Comparison of ENCODE assay signal across 17 cellular contexts in genomic region chr14:105128059-105128458, GRCh38. TPM values are rescaled to one million over a fixed set of nuclear protein-coding genes. Genes with fewer than 3 reads are reported as not detected.
DNase-seq lines count a peak whose midpoint lies in the region; ATAC-seq and TF ChIP-seq lines count a peak whose summit lies in the region.
"Had no signal": no experiment of that assay in that cellular context is flagged by ENCODE, and none has a peak within 500 bp of the region (broad histone marks: within the 10 kb centered on the region; RNA-seq: fewer than 3 reads in every experiment).

No MANE protein-coding gene starts in this region.

- H3K27ac ChIP-seq in stomach (no peak overlapping the region), WERI-Rb-1 (no peak overlapping the region)
- H3K27ac ChIP-seq: BLaER1 treated with 17β-estradiol and CSF1 and Interleukin-3, amounts not matched to agents 10 nM and 100 nM had no signal

- no peak overlapping the region for H3K4me3 ChIP-seq in stomach
- H3K4me3 ChIP-seq in WERI-Rb-1 (ENCODE audit: low read depth, low read length): no peak overlapping the region
- H3K4me3 ChIP-seq: BLaER1 treated with 17β-estradiol and CSF1 and Interleukin-3, amounts not matched to agents 10 nM and 100 nM; GM12878; GM23338 had no signal

- 47 to 59% (median 55%) methylated on average over 5 of the region's 5 CpGs for WGBS in stomach, 5 donors

- peaks cover 0 to 59% (median 0%) of the 10 kb centered on the region in 3 donors for H3K27me3 ChIP-seq in stomach
- H3K27me3 ChIP-seq in WERI-Rb-1 (ENCODE audit: insufficient read depth, low read depth, severe bottlenecking): no peaks in the 10 kb centered on the region
- H3K27me3 ChIP-seq: BLaER1 treated with 17β-estradiol and CSF1 and Interleukin-3, amounts not matched to agents 10 nM and 100 nM had no signal

- TF ChIP-seq EP300 in stomach (IDR thresholded peaks at IDR 0.05): no peak

- no peaks in the 10 kb centered on the region for H3K36me3 ChIP-seq in stomach
- H3K36me3 ChIP-seq in WERI-Rb-1: no peaks in the 10 kb centered on the region

- no peaks in the 10 kb centered on the region for H3K4me1 ChIP-seq in stomach

- intact Hi-C loops in stomach (cut with DNase I; ENCODE audit: low total_unique reads): no loop called here

- TF ChIP-seq CTCF in stomach (IDR thresholded peaks at IDR 0.05): no peak
- no peak for TF ChIP-seq CTCF in WERI-Rb-1 (IDR thresholded peaks at IDR 0.05; ENCODE audit: low read depth, low read length)

- no peak for TF ChIP-seq POLR2A in stomach (IDR thresholded peaks at IDR 0.05)

- ATAC-seq in HG03354 (IDR thresholded peaks at IDR 0.05; ENCODE audit: poor library complexity, severe bottlenecking, unreplicated experiment): no peak
- ATAC-seq: GM12878, GM23338, HepG2 had no signal

- DNase-seq in A172 (ENCODE audit: low spot score) (peak; percentile 34), amniotic epithelial cell (ENCODE audit: low read depth) (peak; percentile 44), mesenteric fat pad (ENCODE audit: low spot score) (peak; percentile 49), stomach (peak; percentile 13), DMS 273 (lab: John Stamatoyannopoulos, UW; ENCODE audit: unreplicated experiment) (no peak), NCI-H2171 (lab: John Stamatoyannopoulos, UW) (no peak), WERI-Rb-1 (no peak)
- DNase-seq: 8988T; ACHN; CD4-positive, CD25-positive, alpha-beta regulatory T cell; DMS79; H7 had no signal

- peaks cover 0 to 25% (median 11%) of the 10 kb centered on the region in 4 donors for H3K9me3 ChIP-seq in stomach
- H3K9me3 ChIP-seq in WERI-Rb-1 (ENCODE audit: severe bottlenecking): peaks cover 8% of the 10 kb centered on the region

RNA-seq across cellular contexts. Expression of gene JAG2, which starts 40.5 kb away (rescaled TPM):
- 6.5 and 9.8 TPM in 2 replicates for total RNA-seq in A172 (2014; rRNA removed; shearing (Covaris generic))
- total RNA-seq in mesenteric fat pad: 25.1 TPM
- 100 to 1,000 TPM in 1 of 5 donors, 10 to 100 TPM in 3, 1 to 10 TPM in 1; 8.0 to 117 (median 18.7) TPM for total RNA-seq in stomach
- 10 to 100 TPM in 1 of 3 donors, 1 to 10 TPM in 2; 6.0 to 27.2 (median 7.5) TPM for polyA plus RNA-seq in stomach

RNA-seq across cellular contexts. Expression of gene NUDT14, which starts 53.1 kb away (rescaled TPM):
- total RNA-seq in A172 (2014; rRNA removed; shearing (Covaris generic)): 19.9 and 23.1 TPM in 2 replicates
- total RNA-seq in mesenteric fat pad (28.3 TPM), stomach (10 to 100 TPM in 4 of 5 donors, not detected in 1; 15.2 to 62.6 (median 18.4) TPM)
- 10 to 100 TPM; 26.6 to 51.7 (median 30.7) TPM for polyA plus RNA-seq in stomach

Comparison
In these comparisons a context has a peak if more than half of its experiments do, and no peak if none do; other contexts are left out.
1. DNase-seq: peak in A172 (single experiment), amniotic epithelial cell (single experiment), mesenteric fat pad (single experiment) and stomach (single experiment); none in DMS 273 (single experiment), NCI-H2171 (single experiment) and WERI-Rb-1 (single experiment).